ENCODE assay signal across 1 cellular context in genomic region chr3:164832216-164832615, GRCh38.
TF ChIP-seq lines count a peak whose summit lies in the region.

No MANE protein-coding gene starts in this region.

TF ChIP-seq in GM23338, 12 proteins besides CTCF, POLR2A, EP300 and RAD21 (continued from another document):
- TF ChIP-seq ZNF462 (CRISPR knock-in tag; IDR thresholded peaks at IDR 0.05) = no peak
- TF ChIP-seq ZNF331 (CRISPR knock-in tag; IDR thresholded peaks at IDR 0.05; ENCODE audit: low read depth) = no peak
- TF ChIP-seq EZH2 (IDR thresholded peaks at IDR 0.05; ENCODE audit: low read depth, unreplicated experiment) = no peak
- TF ChIP-seq CREB1 (CRISPR knock-in tag; IDR thresholded peaks at IDR 0.05; ENCODE audit: low read depth) = no peak
- no peak for TF ChIP-seq REST (IDR thresholded peaks at IDR 0.05; ENCODE audit: unreplicated experiment)
- no peak for TF ChIP-seq NANOG (IDR thresholded peaks at IDR 0.05; ENCODE audit: borderline replicate concordance)
- no peak for TF ChIP-seq POLR2AphosphoS5 (IDR thresholded peaks at IDR 0.05; ENCODE audit: low read depth)
- no peak for TF ChIP-seq EZH2phosphoT487 (IDR thresholded peaks at IDR 0.05; ENCODE audit: unreplicated experiment)
